Comparison of ENCODE assay signal across 21 cellular contexts in the genomic region with DNA sequence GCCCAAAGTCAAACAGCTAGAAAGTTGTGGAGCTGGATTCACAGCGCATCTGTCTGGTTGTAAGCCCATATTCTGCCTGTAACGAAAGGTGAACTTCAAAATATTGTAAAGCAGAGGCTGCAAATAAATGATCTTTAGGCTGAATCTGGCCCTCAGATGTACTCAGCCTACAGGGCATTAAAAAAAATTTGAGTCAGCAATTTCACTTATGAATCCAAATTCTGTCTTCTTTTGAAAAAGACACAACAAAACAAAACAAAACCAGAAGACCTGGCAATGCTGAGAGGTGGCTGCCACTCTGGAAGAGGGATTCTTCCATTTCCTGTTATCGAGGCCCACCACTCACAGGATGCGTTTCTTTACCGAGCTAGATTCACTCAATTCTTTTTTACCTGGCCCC. TPM values are rescaled to one million over a fixed set of nuclear protein-coding genes. Genes with fewer than 3 reads are reported as not detected.
DNase-seq lines count a peak whose midpoint lies in the region; ATAC-seq, FAIRE-seq and TF ChIP-seq lines count a peak whose summit lies in the region.
"Had no signal": no experiment of that assay in that cellular context is flagged by ENCODE, and none has a peak within 500 bp of the region (broad histone marks: within the 10 kb centered on the region; RNA-seq: fewer than 3 reads in every experiment).

No MANE protein-coding gene starts in this region.

- POLR2A ChIA-PET in A549 (lab: Yijun Ruan, JAX): no interaction called here

- H3K14ac ChIP-seq in mesenchymal stem cell (ENCODE audit: low read length in 2 of 2): no peak overlapping the region

- no peak overlapping the region for H2AFZ ChIP-seq in astrocyte (ENCODE audit: low read depth, low read length)
- no peak overlapping the region for H2AFZ ChIP-seq in mesenchymal stem cell (ENCODE audit: low read depth, low read length)

- no peaks in the 10 kb centered on the region for H3K9me3 Mint-ChIP-seq in astrocyte (ENCODE audit: unreplicated experiment)

- no peak overlapping the region for H4K8ac ChIP-seq in mesenchymal stem cell (ENCODE audit: low read length)

- FAIRE-seq in A549 (lab: Jason Lieb, UNC) (no peak), astrocyte (lab: Jason Lieb, UNC) (no peak)
- FAIRE-seq: G401.6 had no signal

- intact Hi-C loops in stomach (cut with DNase I; ENCODE audit: low total_unique reads): no loop called here

- no peak for TF ChIP-seq RAD21 in A549 (conservative IDR thresholded peaks at IDR 0.05 in 1 of 2, IDR thresholded peaks at IDR 0.05 in 1 of 2)

- H3K27me3 ChIP-seq in astrocyte (ENCODE audit: insufficient read depth, low read length): no peaks in the 10 kb centered on the region
- H3K27me3 ChIP-seq in mesenchymal stem cell (ENCODE audit: control insufficient read depth in 1 of 2, insufficient read depth in 1 of 2, low read length in 2 of 2): no peaks in the 10 kb centered on the region
- H3K27me3 ChIP-seq in stomach: no peaks in the 10 kb centered on the region

- no peaks in the 10 kb centered on the region for H3K4me1 ChIP-seq in A549
- peaks cover 31% of the 10 kb centered on the region for H3K4me1 ChIP-seq in astrocyte (ENCODE audit: insufficient read depth, low read length)
- no peaks in the 10 kb centered on the region for H3K4me1 ChIP-seq in mesenchymal stem cell (ENCODE audit: control insufficient read depth, insufficient read depth, low read depth, low read length)
- peaks cover 0 to 76% (median 34%) of the 10 kb centered on the region in 4 donors for H3K4me1 ChIP-seq in stomach

- DNase-seq in A549 (ENCODE audit: low read depth in 1 of 2, low spot score in 1 of 2): no peak
- DNase-seq in astrocyte (ENCODE audit: low read depth): no peak
- no peak for DNase-seq in mesenchymal stem cell
- no peak for DNase-seq in stomach
- DNase-seq in occipital lobe (lab: John Stamatoyannopoulos, UW): no peak
- DNase-seq in stimulated activated CD4-positive, alpha-beta T cell treated with anti-CD3 and anti-CD28 coated beads, Interleukin-4, amount 100 ng/mL, for 4 hours: no peak
- DNase-seq: activated CD8-positive, alpha-beta T cell treated with anti-CD3 and anti-CD28 coated beads, Interleukin-2, amount 10 ng/mL, durations not matched to agents 7 days and 5 days; activated T-cell treated with anti-CD3 and anti-CD28 coated beads, Interleukin-2, amount 50 U/mL, for 1 hour; amniotic stem cell; central memory CD4-positive, alpha-beta T cell; left cardiac atrium; NCI-H1417 treated with DMSO at 0.1 percent for 48 hours; NCI-H510A treated with DMSO at 0.1 percent for 48 hours; nucleus accumbens; stimulated activated CD4-positive, alpha-beta T cell treated with anti-CD3 and anti-CD28 coated beads, Interleukin-2, amount 100 ng/mL, for 24 hours; stimulated activated naive CD4-positive, alpha-beta T cell treated with Interleukin-2 at 50 U/mL for 16 hours had no signal

- no peak overlapping the region for H2BK5ac ChIP-seq in mesenchymal stem cell (ENCODE audit: low read depth, low read length, poor library complexity, severe bottlenecking)

- no peak for TF ChIP-seq EP300 in A549 (IDR thresholded peaks at IDR 0.05)
- no peak for TF ChIP-seq EP300 in stomach (IDR thresholded peaks at IDR 0.05)

- no peaks in the 10 kb centered on the region for H3K9me3 ChIP-seq in A549
- no peaks in the 10 kb centered on the region for H3K9me3 ChIP-seq in astrocyte (ENCODE audit: insufficient read depth, low read depth, low read length)
- no peaks in the 10 kb centered on the region for H3K9me3 ChIP-seq in mesenchymal stem cell (ENCODE audit: control insufficient read depth, low read length)
- no peaks in the 10 kb centered on the region for H3K9me3 ChIP-seq in stomach

- H3K9ac ChIP-seq in astrocyte (ENCODE audit: low read length): no peak overlapping the region
- H3K9ac ChIP-seq in mesenchymal stem cell (ENCODE audit: low read length): peak overlapping the region; percentile 96

- H4K20me1 ChIP-seq in astrocyte (ENCODE audit: insufficient read depth, low read length): no peaks in the 10 kb centered on the region

- H3K27ac ChIP-seq in A549: no peak overlapping the region
- no peak overlapping the region for H3K27ac ChIP-seq in astrocyte (ENCODE audit: low read depth, low read length)
- no peak overlapping the region for H3K27ac ChIP-seq in mesenchymal stem cell (ENCODE audit: low read length, poor library complexity, severe bottlenecking)
- peak overlapping the region; percentile 31 to 89 (median 87) for H3K27ac ChIP-seq in stomach
- H3K27ac ChIP-seq: RWPE1 had no signal

- no peaks in the 10 kb centered on the region for H3K27me3 Mint-ChIP-seq in astrocyte (ENCODE audit: low read depth, unreplicated experiment)

- H3K4ac ChIP-seq in mesenchymal stem cell (ENCODE audit: low read depth in 1 of 2, low read length in 2 of 2): peak overlapping the region in 1 of 2 experiments; percentile 4

- no peak overlapping the region for H3K23ac ChIP-seq in mesenchymal stem cell (ENCODE audit: low read length in 2 of 2)

- peaks cover 4% of the 10 kb centered on the region for H3K4me1 Mint-ChIP-seq in astrocyte (ENCODE audit: low read depth, unreplicated experiment)

- H2BK15ac ChIP-seq in mesenchymal stem cell (ENCODE audit: low read depth, poor library complexity, severe bottlenecking): no peak overlapping the region

- no peak overlapping the region for H4K91ac ChIP-seq in mesenchymal stem cell (ENCODE audit: low read length)

- no peaks in the 10 kb centered on the region for H3K79me1 ChIP-seq in mesenchymal stem cell (replicated peaks; ENCODE audit: low read length, poor library complexity, severe bottlenecking)

- H3K27ac Mint-ChIP-seq in astrocyte (ENCODE audit: unreplicated experiment): no peak overlapping the region
- H3K27ac Mint-ChIP-seq: activated CD8-positive, alpha-beta T cell treated with anti-CD3 and anti-CD28 coated beads, Interleukin-2, amount 10 ng/mL, durations not matched to agents 7 days and 5 days had no signal

- TF ChIP-seq POLR2A in A549 (IDR thresholded peaks at IDR 0.05; ENCODE audit: low read length): no peak
- no peak for TF ChIP-seq POLR2A in stomach (IDR thresholded peaks at IDR 0.05)

- H2BK120ac ChIP-seq in mesenchymal stem cell (ENCODE audit: low read depth, low read length): no peak overlapping the region

- CTCF ChIA-PET in A549 (lab: Yijun Ruan, JAX): no interaction called here

- no peak overlapping the region for H3K4me2 ChIP-seq in A549
- H3K4me2 ChIP-seq in astrocyte (ENCODE audit: low read length): peak overlapping the region; percentile 29
- H3K4me2 ChIP-seq in mesenchymal stem cell (ENCODE audit: low read length, poor library complexity, severe bottlenecking): no peak overlapping the region

- 78% methylated on average over 5 of the region's 5 CpGs for WGBS in A549 (ENCODE audit: missing lambda C conversion rate)
- WGBS in mesenchymal stem cell: 81% methylated on average over 5 of the region's 5 CpGs
- 68 to 89% (median 84%) methylated on average over 5 of the region's 5 CpGs for WGBS in stomach, 5 donors

- H3K4me3 Mint-ChIP-seq in astrocyte (ENCODE audit: unreplicated experiment): no peak overlapping the region
- H3K4me3 Mint-ChIP-seq: activated CD8-positive, alpha-beta T cell treated with anti-CD3 and anti-CD28 coated beads, Interleukin-2, amount 10 ng/mL, durations not matched to agents 7 days and 5 days had no signal

- TF ChIP-seq CTCF in A549 (IDR thresholded peaks at IDR 0.05) (no peak), astrocyte (IDR thresholded peaks at IDR 0.05; ENCODE audit: insufficient read depth, low read depth, low read length) (no peak), stomach (IDR thresholded peaks at IDR 0.05) (no peak)

- ATAC-seq in A549: no peak
- ATAC-seq in GM18861 (IDR thresholded peaks at IDR 0.05; ENCODE audit: unreplicated experiment): no peak
- no peak for ATAC-seq in HG02852 (IDR thresholded peaks at IDR 0.05; ENCODE audit: unreplicated experiment)
- ATAC-seq: activated CD4-positive, CD25-positive, alpha-beta regulatory T cell treated with anti-CD3 and anti-CD28 coated beads, Interleukin-2, amount 50 U/mL, for 24 hours; activated CD8-positive, alpha-beta T cell treated with anti-CD3 and anti-CD28 coated beads, Interleukin-2, amount 10 ng/mL, durations not matched to agents 7 days and 5 days; left cardiac atrium had no signal

- no peaks in the 10 kb centered on the region for H3K36me3 Mint-ChIP-seq in astrocyte (ENCODE audit: low read depth, unreplicated experiment)

- H3K79me2 ChIP-seq in astrocyte (ENCODE audit: insufficient read depth, low read length): peaks cover 68% of the 10 kb centered on the region

- no peak overlapping the region for H2AK5ac ChIP-seq in mesenchymal stem cell (ENCODE audit: low read length, severe bottlenecking)

- H3K18ac ChIP-seq in mesenchymal stem cell (ENCODE audit: low read depth in 1 of 2, low read length in 2 of 2): no peak overlapping the region

- H3K36me3 ChIP-seq in astrocyte (ENCODE audit: insufficient read depth, low read length) (peaks cover 8% of the 10 kb centered on the region), mesenchymal stem cell (ENCODE audit: control insufficient read depth in 1 of 2, insufficient read depth in 2 of 2, low read depth in 1 of 2, low read length in 2 of 2) (peaks cover 0 to 56% of the 10 kb centered on the region in 2 experiments), stomach (no peaks in the 10 kb centered on the region)

- H3K4me3 ChIP-seq in A549: no peak overlapping the region
- H3K4me3 ChIP-seq in astrocyte (ENCODE audit: insufficient read depth, low read depth, low read length): no peak overlapping the region
- H3K4me3 ChIP-seq in mesenchymal stem cell (ENCODE audit: insufficient read depth in 1 of 2, low read depth in 1 of 2, low read length in 2 of 2): peak overlapping the region in 1 of 2 experiments; percentile 64
- H3K4me3 ChIP-seq in stomach: peak overlapping the region in 1 of 4 donors; percentile 5

- H2BK12ac ChIP-seq in mesenchymal stem cell (ENCODE audit: low read length in 2 of 2): no peak overlapping the region

TF ChIP-seq in A549, 52 proteins besides CTCF, POLR2A, EP300 and RAD21 (continues in another document):
- TF ChIP-seq CEBPB (IDR thresholded peaks at IDR 0.05) (no peak), MYC (IDR thresholded peaks at IDR 0.05; ENCODE audit: borderline replicate concordance, low read length) (no peak), TFCP2L1 (CRISPR knock-in tag; IDR thresholded peaks at IDR 0.05) (no peak), MAFK (IDR thresholded peaks at IDR 0.05; ENCODE audit: partially characterized antibody) (peak; percentile 66)

RNA-seq across cellular contexts. Expression of a gene that starts 7.1 kb away (rescaled TPM):
- polyA plus RNA-seq in A549 (2011; rRNA removed) (0.93 and 1.0 TPM in 2 replicates), A549 (2017; fragmentation: RNase III; extraction: RNeasy Plus Mini Kit Qiagen cat#74134 plus additional on column Dnase treatment) (3.1 to 3.7 TPM (median 3.7 TPM) in 3 replicates), stomach (10 to 100 TPM in 2 of 3 donors, 1 to 10 TPM in 1; 9.7 to 18.5 (median 14.0) TPM)
- polyA plus RNA-seq in A549 (2012; cell fraction: cytosol; rRNA removed): 0.66 and 0.90 TPM in 2 replicates
- 1.5 and 1.6 TPM in 2 replicates for polyA plus RNA-seq in A549 (2012; cell fraction: nucleus; rRNA removed)
- 3.5 and 4.0 TPM in 2 replicates for polyA minus RNA-seq in A549 (2011; rRNA and poly(A)+ RNA removed)
- total RNA-seq in astrocyte (2.0 and 5.0 TPM in 2 replicates), stomach (100 to 1,000 TPM in 2 of 5 donors, 10 to 100 TPM in 3; 39.1 to 324 (median 56.1) TPM), occipital lobe (19.2 TPM)
- polyA plus RNA-seq in mesenchymal stem cell (2013, experiment 1 of 2): 51.1 TPM
- polyA plus RNA-seq in mesenchymal stem cell (2013, experiment 2 of 2): 47.5 TPM
- total RNA-seq: activated CD8-positive, alpha-beta T cell treated with anti-CD3 and anti-CD28 coated beads, Interleukin-2, amount 10 ng/mL, durations not matched to agents 7 days and 5 days had no signal

Comparison
In these comparisons a context has a peak if more than half of its experiments do, and no peak if none do; other contexts are left out.
1. H3K27ac ChIP-seq: peak in stomach (5 of 5); none in A549 (0 of 2), astrocyte (single experiment) and mesenchymal stem cell (single experiment).